ENCODE assay signal across 1 cellular context in genomic region chr10:73359492-73359891, GRCh38.
TF ChIP-seq lines count a peak whose summit lies in the region.

No MANE protein-coding gene starts in this region.

TF ChIP-seq in WTC11, 78 proteins besides CTCF, POLR2A, EP300 and RAD21 (continued from another document):
- TF ChIP-seq, protein P1, sequence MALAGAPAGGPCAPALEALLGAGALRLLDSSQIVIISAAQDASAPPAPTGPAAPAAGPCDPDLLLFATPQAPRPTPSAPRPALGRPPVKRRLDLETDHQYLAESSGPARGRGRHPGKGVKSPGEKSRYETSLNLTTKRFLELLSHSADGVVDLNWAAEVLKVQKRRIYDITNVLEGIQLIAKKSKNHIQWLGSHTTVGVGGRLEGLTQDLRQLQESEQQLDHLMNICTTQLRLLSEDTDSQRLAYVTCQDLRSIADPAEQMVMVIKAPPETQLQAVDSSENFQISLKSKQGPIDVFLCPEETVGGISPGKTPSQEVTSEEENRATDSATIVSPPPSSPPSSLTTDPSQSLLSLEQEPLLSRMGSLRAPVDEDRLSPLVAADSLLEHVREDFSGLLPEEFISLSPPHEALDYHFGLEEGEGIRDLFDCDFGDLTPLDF (CRISPR knock-in tag; IDR thresholded peaks at IDR 0.05), result no peak
- TF ChIP-seq MYBL2 (CRISPR knock-in tag; IDR thresholded peaks at IDR 0.05), result no peak
- TF ChIP-seq, protein P2, sequence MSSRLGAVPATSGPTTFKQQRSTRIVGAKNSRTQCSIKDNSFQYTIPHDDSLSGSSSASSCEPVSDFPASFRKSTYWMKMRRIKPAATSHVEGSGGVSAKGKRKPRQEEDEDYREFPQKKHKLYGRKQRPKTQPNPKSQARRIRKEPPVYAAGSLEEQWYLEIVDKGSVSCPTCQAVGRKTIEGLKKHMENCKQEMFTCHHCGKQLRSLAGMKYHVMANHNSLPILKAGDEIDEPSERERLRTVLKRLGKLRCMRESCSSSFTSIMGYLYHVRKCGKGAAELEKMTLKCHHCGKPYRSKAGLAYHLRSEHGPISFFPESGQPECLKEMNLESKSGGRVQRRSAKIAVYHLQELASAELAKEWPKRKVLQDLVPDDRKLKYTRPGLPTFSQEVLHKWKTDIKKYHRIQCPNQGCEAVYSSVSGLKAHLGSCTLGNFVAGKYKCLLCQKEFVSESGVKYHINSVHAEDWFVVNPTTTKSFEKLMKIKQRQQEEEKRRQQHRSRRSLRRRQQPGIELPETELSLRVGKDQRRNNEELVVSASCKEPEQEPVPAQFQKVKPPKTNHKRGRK (CRISPR knock-in tag; IDR thresholded peaks at IDR 0.05; ENCODE audit: borderline replicate concordance), result no peak
